ENCODE assay signal across 23 cellular contexts in the genomic region with DNA sequence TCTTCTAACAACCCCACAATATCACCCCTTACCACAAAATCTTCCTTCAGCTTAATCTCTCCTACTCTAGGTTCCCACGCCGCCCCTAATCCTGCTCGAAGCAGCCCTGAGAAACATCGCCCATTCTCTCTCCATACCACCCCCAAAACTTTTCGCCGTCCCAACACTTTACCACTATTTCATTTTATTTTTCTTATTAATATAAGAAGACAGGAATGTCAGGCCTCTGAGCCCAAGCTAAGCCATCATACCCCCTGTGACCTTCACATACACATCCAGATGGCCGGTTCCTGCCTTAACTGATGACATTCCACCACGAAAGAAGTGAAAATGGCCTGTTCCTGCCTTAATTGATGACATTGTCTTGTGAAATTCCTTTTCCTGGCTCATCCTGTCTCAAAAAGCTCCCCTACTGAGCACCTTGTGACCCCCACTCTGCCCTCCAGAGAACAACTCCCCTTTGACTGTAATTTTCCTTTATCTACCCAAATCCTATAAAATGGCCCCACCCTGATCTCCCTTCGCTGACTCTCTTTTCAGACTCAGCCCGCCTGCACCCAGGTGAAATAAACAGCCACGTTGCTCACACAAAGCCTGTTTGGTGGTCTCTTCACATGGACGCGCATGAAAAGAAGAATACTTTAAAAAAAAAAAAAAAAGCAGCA. TPM values are rescaled to one million over a fixed set of nuclear protein-coding genes. Genes with fewer than 3 reads are reported as not detected.
"Had no signal": no experiment of that assay in that cellular context is flagged by ENCODE, and none has a peak within 500 bp of the region (broad histone marks: within the 10 kb centered on the region; RNA-seq: fewer than 3 reads in every experiment).

No MANE protein-coding gene starts in this region.

RNA-seq across cellular contexts. Expression of a gene that starts 26.9 kb away (rescaled TPM):
- total RNA-seq: activated B cell treated with CpG ODN at 0.5 μM for 24 hours; activated CD4-positive, alpha-beta memory T cell treated with anti-CD3 and anti-CD28 coated beads for 36 hours; activated CD8-positive, alpha-beta memory T cell treated with anti-CD3 and anti-CD28 coated beads for 36 hours; activated CD8-positive, alpha-beta memory T cell treated with anti-CD3 and anti-CD28 coated beads, Interleukin-2, amount 10 ng/mL, durations not matched to agents 7 days and 5 days; activated CD8-positive, alpha-beta T cell treated with anti-CD3 and anti-CD28 coated beads, Interleukin-2, amount 10 ng/mL, durations not matched to agents 7 days and 5 days; activated naive CD4-positive, alpha-beta T cell treated with anti-CD3 and anti-CD28 coated beads for 36 hours; activated naive CD8-positive, alpha-beta T cell treated with anti-CD3 and anti-CD28 coated beads for 36 hours; activated T-helper 1 cell treated with anti-CD3 and anti-CD28 coated beads, Interleukin-12 subunit alpha, Interleukin-12 subunit beta, Interleukin-2, Interleukin-4 antibody, amounts not matched to agents 30 ng/mL and 10 ng/mL and 1 ng/mL, durations not matched to agents 14 hours and 24 hours and 36 hours; activated T-helper 2 cell treated with anti-CD3 and anti-CD28 coated beads, Interferon-gamma antibody, Interleukin-2, Interleukin-4, amounts not matched to agents 10 μg/mL and 5 μg/mL and 100 μg/mL, durations not matched to agents 14 hours and 24 hours and 36 hours; body of pancreas; dermis blood vessel endothelial cell; endothelial cell of umbilical vein; T-cell; T-helper 2 cell treated with Interferon-gamma antibody and Interleukin-4, amounts not matched to agents 100 ng/mL and 5 ng/mL, for 36 hours had no signal

RNA-seq across cellular contexts. Expression of a gene that starts 42.6 kb away (rescaled TPM):
- total RNA-seq: activated B cell treated with CpG ODN at 0.5 μM for 24 hours; activated CD4-positive, alpha-beta memory T cell treated with anti-CD3 and anti-CD28 coated beads for 36 hours; activated CD8-positive, alpha-beta memory T cell treated with anti-CD3 and anti-CD28 coated beads for 36 hours; activated CD8-positive, alpha-beta memory T cell treated with anti-CD3 and anti-CD28 coated beads, Interleukin-2, amount 10 ng/mL, durations not matched to agents 7 days and 5 days; activated CD8-positive, alpha-beta T cell treated with anti-CD3 and anti-CD28 coated beads, Interleukin-2, amount 10 ng/mL, durations not matched to agents 7 days and 5 days; activated naive CD4-positive, alpha-beta T cell treated with anti-CD3 and anti-CD28 coated beads for 36 hours; activated naive CD8-positive, alpha-beta T cell treated with anti-CD3 and anti-CD28 coated beads for 36 hours; activated T-helper 1 cell treated with anti-CD3 and anti-CD28 coated beads, Interleukin-12 subunit alpha, Interleukin-12 subunit beta, Interleukin-2, Interleukin-4 antibody, amounts not matched to agents 30 ng/mL and 10 ng/mL and 1 ng/mL, durations not matched to agents 14 hours and 24 hours and 36 hours; activated T-helper 2 cell treated with anti-CD3 and anti-CD28 coated beads, Interferon-gamma antibody, Interleukin-2, Interleukin-4, amounts not matched to agents 10 μg/mL and 5 μg/mL and 100 μg/mL, durations not matched to agents 14 hours and 24 hours and 36 hours; adrenal gland; aorta; body of pancreas; chondrocyte; dermis blood vessel endothelial cell; endothelial cell of umbilical vein; esophagus squamous epithelium; fibroblast of lung; fibroblast of villous mesenchyme; gastroesophageal sphincter; glomerular endothelial cell; T-cell; T-helper 2 cell treated with Interferon-gamma antibody and Interleukin-4, amounts not matched to agents 100 ng/mL and 5 ng/mL, for 36 hours had no signal
- polyA plus RNA-seq: adrenal gland, aorta, endothelial cell of umbilical vein, esophagus, fibroblast of lung had no signal

RNA-seq across cellular contexts. Expression of a gene that starts 47.7 kb away (rescaled TPM):
- total RNA-seq: body of pancreas had no signal

RNA-seq across cellular contexts. Expression of a gene that starts 59.9 kb away (rescaled TPM):
- total RNA-seq: activated B cell treated with CpG ODN at 0.5 μM for 24 hours; activated CD4-positive, alpha-beta memory T cell treated with anti-CD3 and anti-CD28 coated beads for 36 hours; activated CD8-positive, alpha-beta memory T cell treated with anti-CD3 and anti-CD28 coated beads for 36 hours; activated CD8-positive, alpha-beta memory T cell treated with anti-CD3 and anti-CD28 coated beads, Interleukin-2, amount 10 ng/mL, durations not matched to agents 7 days and 5 days; activated CD8-positive, alpha-beta T cell treated with anti-CD3 and anti-CD28 coated beads, Interleukin-2, amount 10 ng/mL, durations not matched to agents 7 days and 5 days; activated naive CD4-positive, alpha-beta T cell treated with anti-CD3 and anti-CD28 coated beads for 36 hours; activated naive CD8-positive, alpha-beta T cell treated with anti-CD3 and anti-CD28 coated beads for 36 hours; activated T-helper 1 cell treated with anti-CD3 and anti-CD28 coated beads, Interleukin-12 subunit alpha, Interleukin-12 subunit beta, Interleukin-2, Interleukin-4 antibody, amounts not matched to agents 30 ng/mL and 10 ng/mL and 1 ng/mL, durations not matched to agents 14 hours and 24 hours and 36 hours; activated T-helper 2 cell treated with anti-CD3 and anti-CD28 coated beads, Interferon-gamma antibody, Interleukin-2, Interleukin-4, amounts not matched to agents 10 μg/mL and 5 μg/mL and 100 μg/mL, durations not matched to agents 14 hours and 24 hours and 36 hours; adrenal gland; aorta; body of pancreas; chondrocyte; dermis blood vessel endothelial cell; endothelial cell of umbilical vein; esophagus squamous epithelium; fibroblast of lung; fibroblast of villous mesenchyme; gastroesophageal sphincter; glomerular endothelial cell; T-cell; T-helper 2 cell treated with Interferon-gamma antibody and Interleukin-4, amounts not matched to agents 100 ng/mL and 5 ng/mL, for 36 hours had no signal
- polyA plus RNA-seq: adrenal gland, endothelial cell of umbilical vein had no signal
